ENCODE assay signal across 16 cellular contexts in genomic region chr14:34254031-34254430, GRCh38.
DNase-seq lines count a peak whose midpoint lies in the region; ATAC-seq and TF ChIP-seq lines count a peak whose summit lies in the region.
"Had no signal": no experiment of that assay in that cellular context is flagged by ENCODE, and none has a peak within 500 bp of the region (broad histone marks: within the 10 kb centered on the region; RNA-seq: fewer than 3 reads in every experiment).

No MANE protein-coding gene starts in this region.

- no TSS peak for BruUV-seq in PC-3 (replicated peaks; lab: Mats Ljungman, UMichigan)

- H3K9me3 Mint-ChIP-seq in CD14-positive monocyte: peaks cover 0 to 2% (median 0%) of the 10 kb centered on the region in 7 donors
- H3K9me3 Mint-ChIP-seq: CD8-positive, alpha-beta memory T cell had no signal

- H3K27ac ChIP-seq in 22Rv1: peak overlapping the region; percentile 11; the same call in 1 of the 2 replicates
- H3K27ac ChIP-seq in PC-3 (ENCODE audit: low read length): no peak overlapping the region
- peak overlapping the region; percentile 39 for H3K27ac ChIP-seq in foreskin keratinocyte
- H3K27ac ChIP-seq in smooth muscle cell (ENCODE audit: low read depth): peak overlapping the region; percentile 92
- H3K27ac ChIP-seq: A549, C4-2B, HL-60 had no signal

- H3K4me3 ChIP-seq in PC-3 (ENCODE audit: low read length): no peak overlapping the region
- H3K4me3 ChIP-seq in smooth muscle cell: no peak overlapping the region
- H3K4me3 ChIP-seq: A549, K562 had no signal

- H3K4me2 ChIP-seq in PC-3 (ENCODE audit: low read length): 0 out of 2 replicates have a peak overlapping the region, but pooled peaks have one; percentile 1
- no peak overlapping the region for H3K4me2 ChIP-seq in smooth muscle cell
- H3K4me2 ChIP-seq: A549 had no signal

- H3K36me3 Mint-ChIP-seq in CD14-positive monocyte: no peaks in the 10 kb centered on the region
- H3K36me3 Mint-ChIP-seq: CD8-positive, alpha-beta memory T cell had no signal

- no peaks in the 10 kb centered on the region for H3K9me3 ChIP-seq in PC-3 (ENCODE audit: low read length)
- H3K9me3 ChIP-seq in smooth muscle cell (replicated peaks; ENCODE audit: low read depth): no peaks in the 10 kb centered on the region
- H3K9me3 ChIP-seq: A549, BE2C had no signal

- intact Hi-C loops in PC-3 (cut with micrococcal nuclease): no loop called here
- intact Hi-C loops in CD14-positive monocyte (cut with micrococcal nuclease): no loop called here

- H3K79me2 ChIP-seq in PC-3 (ENCODE audit: low read length) (no peaks in the 10 kb centered on the region), smooth muscle cell (ENCODE audit: low read depth) (no peaks in the 10 kb centered on the region)

- H2AFZ ChIP-seq in PC-3 (ENCODE audit: low read length): peak overlapping the region; percentile 44; the same call in 1 of the 2 replicates
- no peak overlapping the region for H2AFZ ChIP-seq in smooth muscle cell (ENCODE audit: low read depth)

- no peaks in the 10 kb centered on the region for H3K4me1 Mint-ChIP-seq in CD14-positive monocyte
- H3K4me1 Mint-ChIP-seq: CD8-positive, alpha-beta memory T cell had no signal

- H4K20me1 ChIP-seq in PC-3 (ENCODE audit: low read length): no peaks in the 10 kb centered on the region
- H4K20me1 ChIP-seq in smooth muscle cell (ENCODE audit: low read depth): no peaks in the 10 kb centered on the region

- ATAC-seq in PC-3 (0 out of 2 replicates have a peak, but pooled peaks have one; percentile 46), foreskin keratinocyte (peak; percentile 18)
- ATAC-seq: A549, HCT116, K562 had no signal

- H3K9me2 ChIP-seq in PC-3 (replicated peaks; ENCODE audit: low read length): no peaks in the 10 kb centered on the region

- TF ChIP-seq CTCF in 22Rv1 (IDR thresholded peaks at IDR 0.05) (no peak), PC-3 (conservative IDR thresholded peaks at IDR 0.05; ENCODE audit: low read depth, low read length) (no peak), foreskin keratinocyte (conservative IDR thresholded peaks at IDR 0.05) (no peak), smooth muscle cell (IDR thresholded peaks at IDR 0.05; ENCODE audit: borderline replicate concordance, insufficient read depth, poor library complexity, severe bottlenecking) (no peak), CD14-positive monocyte (IDR thresholded peaks at IDR 0.05) (no peak)

- H3K9ac ChIP-seq in PC-3 (ENCODE audit: low read length) (no peak overlapping the region), smooth muscle cell (ENCODE audit: low read depth) (peak overlapping the region; percentile 73)

- H3K4me1 ChIP-seq in PC-3 (ENCODE audit: insufficient read depth, low read length): peaks cover 29% of the 10 kb centered on the region
- peaks cover 5% of the 10 kb centered on the region for H3K4me1 ChIP-seq in foreskin keratinocyte
- no peaks in the 10 kb centered on the region for H3K4me1 ChIP-seq in smooth muscle cell (ENCODE audit: low read depth)
- H3K4me1 ChIP-seq: A549, BE2C had no signal

- H3K27ac Mint-ChIP-seq in CD14-positive monocyte: no peak overlapping the region
- H3K27ac Mint-ChIP-seq: CD8-positive, alpha-beta memory T cell had no signal

- no peaks in the 10 kb centered on the region for H3K36me3 ChIP-seq in PC-3 (ENCODE audit: low read depth, low read length)
- no peaks in the 10 kb centered on the region for H3K36me3 ChIP-seq in smooth muscle cell (ENCODE audit: low read depth)
- H3K36me3 ChIP-seq: BE2C had no signal

- no peak overlapping the region for H3K4me3 Mint-ChIP-seq in CD14-positive monocyte
- H3K4me3 Mint-ChIP-seq: CD8-positive, alpha-beta memory T cell had no signal

- POLR2A ChIA-PET in PC-3 (lab: Charles Lee; ENCODE audit: unreplicated experiment): no interaction called here

- DNase-seq in PC-3: peak; percentile 35
- peak; percentile 24 to 55 for DNase-seq in foreskin keratinocyte
- DNase-seq in smooth muscle cell (lab: John Stamatoyannopoulos, UW; ENCODE audit: unreplicated experiment): no peak
- DNase-seq in glomerular visceral epithelial cell (ENCODE audit: extremely low spot score): no peak
- DNase-seq in SIG-M5 treated with dmso at 0.1 percent for 504 hours (lab: John Stamatoyannopoulos, UW; ENCODE audit: unreplicated experiment): no peak
- DNase-seq in CD14-positive monocyte (ENCODE audit: low spot score): no peak
- DNase-seq: BE2C; CD8-positive, alpha-beta memory T cell; DMS53; GF-D8 had no signal

- H3F3A ChIP-seq in PC-3 (ENCODE audit: low read length, unreplicated experiment): no peaks in the 10 kb centered on the region
- H3F3A ChIP-seq in smooth muscle cell (ENCODE audit: low read depth): no peaks in the 10 kb centered on the region

- H3K27me3 ChIP-seq in PC-3 (ENCODE audit: low read length): no peaks in the 10 kb centered on the region
- peaks cover 4% of the 10 kb centered on the region for H3K27me3 ChIP-seq in foreskin keratinocyte
- no peaks in the 10 kb centered on the region for H3K27me3 ChIP-seq in smooth muscle cell (ENCODE audit: low read depth)

- peaks cover 2 to 9% (median 7%) of the 10 kb centered on the region in 3 donors for H3K27me3 Mint-ChIP-seq in CD14-positive monocyte (ENCODE audit: low read depth in 3 of 3)

- 87% methylated on average over 1 of the region's 1 CpG for WGBS in smooth muscle cell (ENCODE audit: low lambda C conversion rate)

- CTCF ChIA-PET in PC-3 (lab: Charles Lee): no interaction called here

Comparison
In these comparisons a context has a peak if more than half of its experiments do, and no peak if none do; other contexts are left out.
1. DNase-seq: peak in PC-3 (single experiment) and foreskin keratinocyte (2 of 2); none in smooth muscle cell (single experiment), glomerular visceral epithelial cell (single experiment), SIG-M5 treated with dmso at 0.1 percent for 504 hours (single experiment) and CD14-positive monocyte (single experiment).